ENCODE assay signal across 11 cellular contexts in the genomic region with DNA sequence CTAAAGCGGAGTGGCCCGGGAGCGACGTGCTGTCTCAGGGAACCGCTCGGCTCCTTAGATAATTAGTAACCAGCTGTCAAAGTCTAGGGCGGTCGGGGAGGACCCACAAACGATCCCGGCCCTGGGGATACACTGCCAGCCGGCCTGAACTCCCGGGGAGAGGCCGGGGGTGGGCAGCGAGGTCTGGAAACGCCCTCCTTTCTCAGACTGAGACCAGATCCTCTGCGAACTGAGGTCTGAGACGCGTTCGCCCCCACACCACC. TPM values are rescaled to one million over a fixed set of nuclear protein-coding genes. Genes with fewer than 3 reads are reported as not detected.
A peak's percentile ranks its signal among the peaks of the same experiment; 100 is the strongest.
DNase-seq lines count a peak whose midpoint lies in the region; TF ChIP-seq lines count a peak whose summit lies in the region.
"Had no signal": no experiment of that assay in that cellular context is flagged by ENCODE, and none has a peak within 500 bp of the region (broad histone marks: within the 10 kb centered on the region; RNA-seq: fewer than 3 reads in every experiment).

No MANE protein-coding gene starts in this region.

- no peaks in the 10 kb centered on the region for H3K36me3 Mint-ChIP-seq in activated naive CD4-positive, alpha-beta T cell treated with anti-CD3 and anti-CD28 coated beads, Interleukin-2, amount 50 U/mL, for 24 hours
- H3K36me3 Mint-ChIP-seq in activated naive CD4-positive, alpha-beta T cell treated with anti-CD3 and anti-CD28 coated beads, Interleukin-2, amount 10 ng/mL, durations not matched to agents 7 days and 5 days = no peaks in the 10 kb centered on the region
- H3K36me3 Mint-ChIP-seq in activated T-helper 2 cell treated with anti-CD3 and anti-CD28 coated beads, Interferon-gamma antibody, Interleukin-2, Interleukin-4, amounts not matched to agents 10 μg/mL and 5 μg/mL and 100 μg/mL, durations not matched to agents 14 hours and 24 hours and 36 hours (ENCODE audit: low read depth) = no peaks in the 10 kb centered on the region
- peaks cover 2 to 5% of the 10 kb centered on the region in 2 donors for H3K36me3 Mint-ChIP-seq in CD14-positive monocyte

- intact Hi-C loops in activated T-helper 2 cell treated with anti-CD3 and anti-CD28 coated beads, Interferon-gamma antibody, Interleukin-2, Interleukin-4, amounts not matched to agents 10 μg/mL and 5 μg/mL and 100 μg/mL, durations not matched to agents 14 hours and 24 hours and 36 hours (cut with micrococcal nuclease) = loop anchor here (5.0 kb wide), 1 partner anchor 796 kb away; the partner anchor contains the start of gene AATF
- intact Hi-C loops in CD14-positive monocyte (cut with micrococcal nuclease) = no loop called here

- H3K27me3 Mint-ChIP-seq in activated naive CD4-positive, alpha-beta T cell treated with anti-CD3 and anti-CD28 coated beads, Interleukin-2, amount 50 U/mL, for 24 hours = peaks cover 54% of the 10 kb centered on the region
- peaks cover 98% of the 10 kb centered on the region for H3K27me3 Mint-ChIP-seq in activated naive CD4-positive, alpha-beta T cell treated with anti-CD3 and anti-CD28 coated beads, Interleukin-2, amount 10 ng/mL, durations not matched to agents 7 days and 5 days
- H3K27me3 Mint-ChIP-seq in activated T-helper 2 cell treated with anti-CD3 and anti-CD28 coated beads, Interferon-gamma antibody, Interleukin-2, Interleukin-4, amounts not matched to agents 10 μg/mL and 5 μg/mL and 100 μg/mL, durations not matched to agents 14 hours and 24 hours and 36 hours (ENCODE audit: low read depth) = peaks cover 75% of the 10 kb centered on the region
- peaks cover 91 to 94% (median 94%) of the 10 kb centered on the region in 3 donors for H3K27me3 Mint-ChIP-seq in CD14-positive monocyte (ENCODE audit: low read depth in 3 of 3)

- TF ChIP-seq RAD21 in liver (IDR thresholded peaks at IDR 0.05) = peak in 1 of 2 donors; percentile 9

- peaks cover 0 to 1% (median 0%) of the 10 kb centered on the region in 4 donors for H3K36me3 ChIP-seq in liver (ENCODE audit: control insufficient read depth in 4 of 4, insufficient read depth in 3 of 4, low read depth in 1 of 4, low read length in 3 of 4)
- no peaks in the 10 kb centered on the region for H3K36me3 ChIP-seq in tibial nerve

- 2% methylated on average over 19 of the region's 19 CpGs for WGBS in liver
- 1 to 20% methylated on average over 1 to 19 of the region's 19 CpGs for WGBS in tibial nerve, 2 donors

- H3K27me3 ChIP-seq in liver (ENCODE audit: control insufficient read depth in 4 of 4, insufficient read depth in 4 of 4, low read length in 3 of 4) (peaks cover 0 to 2% (median 0%) of the 10 kb centered on the region in 4 donors), tibial nerve (peaks cover 0 to 99% of the 10 kb centered on the region in 2 donors)

- H3K9me3 ChIP-seq in liver (ENCODE audit: control insufficient read depth in 4 of 4, low read length in 3 of 4) (no peaks in the 10 kb centered on the region), tibial nerve (no peaks in the 10 kb centered on the region)

- no peak overlapping the region for H3K27ac Mint-ChIP-seq in activated naive CD4-positive, alpha-beta T cell treated with anti-CD3 and anti-CD28 coated beads, Interleukin-2, amount 50 U/mL, for 24 hours
- no peak overlapping the region for H3K27ac Mint-ChIP-seq in activated naive CD4-positive, alpha-beta T cell treated with anti-CD3 and anti-CD28 coated beads, Interleukin-2, amount 10 ng/mL, durations not matched to agents 7 days and 5 days
- peak overlapping the region; percentile 21 for H3K27ac Mint-ChIP-seq in activated T-helper 2 cell treated with anti-CD3 and anti-CD28 coated beads, Interferon-gamma antibody, Interleukin-2, Interleukin-4, amounts not matched to agents 10 μg/mL and 5 μg/mL and 100 μg/mL, durations not matched to agents 14 hours and 24 hours and 36 hours
- H3K27ac Mint-ChIP-seq in CD14-positive monocyte = no peak overlapping the region

- CTCF ChIA-PET in activated naive CD4-positive, alpha-beta T cell treated with anti-CD3 and anti-CD28 coated beads, Interleukin-2, amount 10 ng/mL, durations not matched to agents 7 days and 5 days (lab: Charles Lee) = no interaction called here

- H3K27ac ChIP-seq in liver (ENCODE audit: low read depth in 1 of 2, low read length in 2 of 2) = peak overlapping the region; percentile 92 to 98
- peak overlapping the region in 1 of 4 donors; percentile 51 for H3K27ac ChIP-seq in tibial nerve

- H3K4me1 ChIP-seq in liver (ENCODE audit: control insufficient read depth in 4 of 4, insufficient read depth in 4 of 4, low read length in 3 of 4) = peaks cover 2 to 25% (median 12%) of the 10 kb centered on the region in 4 donors
- H3K4me1 ChIP-seq in tibial nerve = peaks cover 0 to 43% (median 25%) of the 10 kb centered on the region in 4 donors

- H3K9me3 Mint-ChIP-seq in activated naive CD4-positive, alpha-beta T cell treated with anti-CD3 and anti-CD28 coated beads, Interleukin-2, amount 50 U/mL, for 24 hours = no peaks in the 10 kb centered on the region
- H3K9me3 Mint-ChIP-seq in activated naive CD4-positive, alpha-beta T cell treated with anti-CD3 and anti-CD28 coated beads, Interleukin-2, amount 10 ng/mL, durations not matched to agents 7 days and 5 days = no peaks in the 10 kb centered on the region
- no peaks in the 10 kb centered on the region for H3K9me3 Mint-ChIP-seq in activated T-helper 2 cell treated with anti-CD3 and anti-CD28 coated beads, Interferon-gamma antibody, Interleukin-2, Interleukin-4, amounts not matched to agents 10 μg/mL and 5 μg/mL and 100 μg/mL, durations not matched to agents 14 hours and 24 hours and 36 hours
- H3K9me3 Mint-ChIP-seq in CD14-positive monocyte = peaks cover 0 to 30% (median 7%) of the 10 kb centered on the region in 7 donors

- TF ChIP-seq CTCF in liver (IDR thresholded peaks at IDR 0.05; ENCODE audit: low read depth, low read length, missing input control) (no peak), tibial nerve (IDR thresholded peaks at IDR 0.05) (no peak), CD14-positive monocyte (IDR thresholded peaks at IDR 0.05) (no peak)

- TF ChIP-seq POLR2A in tibial nerve (IDR thresholded peaks at IDR 0.05) = no peak

- peak overlapping the region; percentile 76 to 90 (median 82) for H3K4me3 ChIP-seq in liver (ENCODE audit: low read depth in 1 of 3, low read length in 3 of 3)
- peak overlapping the region in 3 of 4 donors; percentile 4 to 41 (median 35) for H3K4me3 ChIP-seq in tibial nerve

- H3K4me1 Mint-ChIP-seq in activated naive CD4-positive, alpha-beta T cell treated with anti-CD3 and anti-CD28 coated beads, Interleukin-2, amount 50 U/mL, for 24 hours = peaks cover 23% of the 10 kb centered on the region
- peaks cover 24% of the 10 kb centered on the region for H3K4me1 Mint-ChIP-seq in activated naive CD4-positive, alpha-beta T cell treated with anti-CD3 and anti-CD28 coated beads, Interleukin-2, amount 10 ng/mL, durations not matched to agents 7 days and 5 days
- peaks cover 26% of the 10 kb centered on the region for H3K4me1 Mint-ChIP-seq in activated T-helper 2 cell treated with anti-CD3 and anti-CD28 coated beads, Interferon-gamma antibody, Interleukin-2, Interleukin-4, amounts not matched to agents 10 μg/mL and 5 μg/mL and 100 μg/mL, durations not matched to agents 14 hours and 24 hours and 36 hours (ENCODE audit: low read depth)
- peaks cover 34% of the 10 kb centered on the region for H3K4me1 Mint-ChIP-seq in CD14-positive monocyte

- TF ChIP-seq EP300 in tibial nerve (IDR thresholded peaks at IDR 0.05) = no peak

- peak overlapping the region; percentile 70 for H3K4me3 Mint-ChIP-seq in activated naive CD4-positive, alpha-beta T cell treated with anti-CD3 and anti-CD28 coated beads, Interleukin-2, amount 50 U/mL, for 24 hours
- H3K4me3 Mint-ChIP-seq in activated naive CD4-positive, alpha-beta T cell treated with anti-CD3 and anti-CD28 coated beads, Interleukin-2, amount 10 ng/mL, durations not matched to agents 7 days and 5 days = no peak overlapping the region
- peak overlapping the region; percentile 68 for H3K4me3 Mint-ChIP-seq in activated T-helper 2 cell treated with anti-CD3 and anti-CD28 coated beads, Interferon-gamma antibody, Interleukin-2, Interleukin-4, amounts not matched to agents 10 μg/mL and 5 μg/mL and 100 μg/mL, durations not matched to agents 14 hours and 24 hours and 36 hours (ENCODE audit: low read depth)
- H3K4me3 Mint-ChIP-seq in CD14-positive monocyte = peak overlapping the region in 1 of 2 donors; percentile 78

- H3K9ac ChIP-seq in liver (ENCODE audit: low read depth in 1 of 2, low read length in 2 of 2) = peak overlapping the region; percentile 72 to 85

- no peak for DNase-seq in activated naive CD4-positive, alpha-beta T cell treated with anti-CD3 and anti-CD28 coated beads, Interleukin-2, amount 10 ng/mL, durations not matched to agents 7 days and 5 days
- DNase-seq in activated T-helper 2 cell treated with anti-CD3 and anti-CD28 coated beads, Interferon-gamma antibody, Interleukin-2, Interleukin-4, amounts not matched to agents 10 μg/mL and 5 μg/mL and 100 μg/mL, durations not matched to agents 14 hours and 24 hours and 36 hours (ENCODE audit: low spot score) = no peak
- DNase-seq in tibial nerve (ENCODE audit: low spot score in 2 of 2) = no peak
- DNase-seq in CD14-positive monocyte (ENCODE audit: low spot score) = no peak
- no peak for DNase-seq in middle frontal gyrus (ENCODE audit: extremely low spot score, low spot score)
- DNase-seq in NCI-H510A treated with DMSO at 0.1 percent for 48 hours (lab: John Stamatoyannopoulos, UW) = no peak
- DNase-seq: activated CD4-positive, alpha-beta T cell treated with anti-CD3 and anti-CD28 coated beads, Interleukin-2, amount 50 U/mL, for 4 hours; NCI-H146 had no signal

TF ChIP-seq in liver, 16 proteins besides CTCF, POLR2A, EP300 and RAD21 (continues in another document):
- TF ChIP-seq HNF4A (conservative IDR thresholded peaks at IDR 0.05) (peak; percentile 66 to 78), RXRA (IDR thresholded peaks at IDR 0.05) (peak in 1 of 2 donors; percentile 57), MAX (IDR thresholded peaks at IDR 0.05) (peak; percentile 46), HNF4G (IDR thresholded peaks at IDR 0.05) (no peak), SP1 (IDR thresholded peaks at IDR 0.05) (peak; percentile 58)

RNA-seq across cellular contexts. Expression of gene HNF1B, which starts 1.3 kb away (rescaled TPM):
- 4.6 and 5.0 TPM in 2 replicates for total RNA-seq in activated T-helper 2 cell treated with anti-CD3 and anti-CD28 coated beads, Interferon-gamma antibody, Interleukin-2, Interleukin-4, amounts not matched to agents 10 μg/mL and 5 μg/mL and 100 μg/mL, durations not matched to agents 14 hours and 24 hours and 36 hours
- total RNA-seq in liver (1 to 10 TPM; 1.6 to 3.8 TPM), tibial nerve (not detected)
- polyA plus RNA-seq in liver (1 to 10 TPM; 5.2 to 5.7 TPM), CD14-positive monocyte (not detected)
- total RNA-seq: fibroblast of lung had no signal
- polyA plus RNA-seq: fibroblast of lung had no signal
